8 cellular contexts compared by ENCODE assay signal in genomic region chr4:3442959-3443749, GRCh38. TPM values are rescaled to one million over a fixed set of nuclear protein-coding genes. Genes with fewer than 3 reads are reported as not detected.
DNase-seq lines count a peak whose midpoint lies in the region; ATAC-seq and TF ChIP-seq lines count a peak whose summit lies in the region.

No MANE protein-coding gene starts in this region.

- H3K4me3 ChIP-seq in RWPE2 (ENCODE audit: severe bottlenecking) (no peak overlapping the region), left ventricle myocardium inferior (no peak overlapping the region)

- DNase-seq in GF-D8 (lab: John Stamatoyannopoulos, UW) (peak; percentile 4), RWPE2 (ENCODE audit: low spot score) (no peak), left ventricle myocardium inferior (no peak)
- peak; percentile 10 to 67 (median 50) for DNase-seq in activated naive CD4-positive, alpha-beta T cell (lab: John Stamatoyannopoulos, UW)
- peak; percentile 24 to 62 for DNase-seq in stimulated activated CD4-positive, alpha-beta T cell treated with anti-CD3 and anti-CD28 coated beads, Interleukin-15, amount 100 ng/mL, for 48 hours (ENCODE audit: low read depth in 2 of 2)

- peak; percentile 96 for TF ChIP-seq CTCF in RWPE2 (IDR thresholded peaks at IDR 0.05; ENCODE audit: poor library complexity, severe bottlenecking)
- peak; percentile 99 for TF ChIP-seq CTCF in left ventricle myocardium inferior (IDR thresholded peaks at IDR 0.05; ENCODE audit: borderline replicate concordance)

- ATAC-seq in HG02852 (IDR thresholded peaks at IDR 0.05; ENCODE audit: unreplicated experiment), result peak; percentile 56
- peak; percentile 65 for ATAC-seq in RWPE2 (ENCODE audit: low read depth)
- ATAC-seq in GM19035 (IDR thresholded peaks at IDR 0.05; ENCODE audit: unreplicated experiment), result no peak
- ATAC-seq in GM18858 (IDR thresholded peaks at IDR 0.05; ENCODE audit: unreplicated experiment), result no peak

- intact Hi-C loops in left ventricle myocardium inferior (cut with micrococcal nuclease), result loop anchor here (2.0 kb wide), 1 partner anchor 96 kb away; no protein-coding TSS in a partner anchor

- H3K27me3 ChIP-seq in RWPE2 (ENCODE audit: insufficient read depth, poor library complexity, severe bottlenecking), result no peaks in the 10 kb centered on the region
- H3K27me3 ChIP-seq in left ventricle myocardium inferior (ENCODE audit: low read depth), result peaks cover 7% of the 10 kb centered on the region

- H3K36me3 ChIP-seq in RWPE2 (ENCODE audit: low read depth), result no peaks in the 10 kb centered on the region
- no peaks in the 10 kb centered on the region for H3K36me3 ChIP-seq in left ventricle myocardium inferior

- peaks cover 12% of the 10 kb centered on the region for H3K4me1 ChIP-seq in RWPE2 (ENCODE audit: insufficient read depth, poor library complexity, severe bottlenecking)
- H3K4me1 ChIP-seq in left ventricle myocardium inferior, result peaks cover 6% of the 10 kb centered on the region

- no peak overlapping the region for H3K27ac ChIP-seq in RWPE2 (ENCODE audit: poor library complexity, severe bottlenecking)
- no peak overlapping the region for H3K27ac ChIP-seq in left ventricle myocardium inferior (replicated peaks)

- H3K9me3 ChIP-seq in RWPE2 (ENCODE audit: severe bottlenecking) (no peaks in the 10 kb centered on the region), left ventricle myocardium inferior (replicated peaks) (no peaks in the 10 kb centered on the region)

RNA-seq across cellular contexts. Expression of gene HGFAC, which starts 1.4 kb away (rescaled TPM):
- 0.80 TPM for total RNA-seq in left ventricle myocardium inferior

RNA-seq across cellular contexts. Expression of gene DOK7, which starts 20.0 kb away (rescaled TPM):
- 46.7 TPM for total RNA-seq in left ventricle myocardium inferior

Comparison
In these comparisons a context has a peak if more than half of its experiments do, and no peak if none do; other contexts are left out.
1. DNase-seq: peak in GF-D8 (single experiment), activated naive CD4-positive, alpha-beta T cell (4 of 4) and stimulated activated CD4-positive, alpha-beta T cell treated with anti-CD3 and anti-CD28 coated beads, Interleukin-15, amount 100 ng/mL, for 48 hours (2 of 2); none in RWPE2 (single experiment) and left ventricle myocardium inferior (single experiment).
2. ATAC-seq: peak in HG02852 (single experiment) and RWPE2 (single experiment); none in GM19035 (single experiment) and GM18858 (single experiment).